Comparison of ENCODE assay signal across 19 cellular contexts in the genomic region with DNA sequence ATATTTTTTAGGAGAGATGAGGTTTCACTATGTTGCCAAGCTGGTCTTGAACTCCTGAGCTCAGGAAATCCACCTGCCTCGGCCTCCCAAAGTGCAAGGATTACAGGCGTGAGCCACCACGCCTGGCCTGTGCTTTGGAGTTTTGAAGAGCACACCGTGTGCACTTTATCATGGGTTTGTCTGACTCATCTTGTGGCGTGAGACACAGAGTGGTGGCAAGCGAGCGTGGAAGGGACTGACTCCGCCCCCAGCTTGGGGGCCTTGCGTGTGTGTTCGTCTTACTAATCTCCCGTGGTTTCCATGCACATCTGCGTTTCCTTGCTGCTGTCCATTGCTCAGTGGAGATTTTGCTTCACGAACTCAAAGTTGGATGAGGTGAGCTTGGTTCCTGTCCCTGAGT.
"Had no signal": no experiment of that assay in that cellular context is flagged by ENCODE, and none has a peak within 500 bp of the region (broad histone marks: within the 10 kb centered on the region; RNA-seq: fewer than 3 reads in every experiment).

No MANE protein-coding gene starts in this region.

- H3K27ac Mint-ChIP-seq: activated T-cell treated with anti-CD3 and anti-CD28 coated beads, Interleukin-2, amount 50 U/mL, for 72 hours; T-helper 17 cell had no signal

- H3K9me3 ChIP-seq: body of pancreas, left lung, prostate gland, thoracic aorta had no signal

- H3K4me1 ChIP-seq: foreskin keratinocyte, left lung had no signal

- H3K9me3 Mint-ChIP-seq: activated naive CD4-positive, alpha-beta T cell treated with anti-CD3 and anti-CD28 coated beads, Interleukin-2, amount 50 U/mL, for 72 hours; activated T-cell treated with anti-CD3 and anti-CD28 coated beads, Interleukin-2, amount 50 U/mL, for 72 hours had no signal

- DNase-seq: activated CD4-positive, CD25-positive, alpha-beta regulatory T cell treated with anti-CD3 and anti-CD28 coated beads, Interleukin-2, amount 50 U/mL, for 72 hours; activated CD8-positive, alpha-beta memory T cell treated with anti-CD3 and anti-CD28 coated beads, Interleukin-2, amount 50 U/mL, for 4 hours; activated gamma-delta T cell treated with Interleukin-2 at 50 U/mL for 16 hours; activated T-cell treated with anti-CD3 and anti-CD28 coated beads, Interleukin-2, amount 50 U/mL, for 72 hours; amygdala; body of pancreas; central memory CD4-positive, alpha-beta T cell; foreskin keratinocyte; glutamatergic neuron; hippocampal formation; islet precursor cell; left lung; mammary epithelial cell; right cardiac atrium; T-helper 17 cell had no signal

- ATAC-seq: body of pancreas, foreskin keratinocyte, left lung, right cardiac atrium, T-helper 17 cell had no signal

- H3K27me3 ChIP-seq: body of pancreas, foreskin keratinocyte, left lung had no signal

- H3K27ac ChIP-seq: body of pancreas, foreskin keratinocyte, left lung, prostate gland, thoracic aorta, VCaP had no signal

- H3K4me3 ChIP-seq: body of pancreas, left lung, prostate gland, thoracic aorta had no signal

- H3K4me3 Mint-ChIP-seq: activated T-cell treated with anti-CD3 and anti-CD28 coated beads, Interleukin-2, amount 50 U/mL, for 72 hours; T-helper 17 cell had no signal

- H3K27me3 Mint-ChIP-seq: T-helper 17 cell had no signal
